Comparison of ENCODE assay signal across 19 cellular contexts in genomic region chr10:59064759-59065498, GRCh38.
A peak's percentile ranks its signal among the peaks of the same experiment; 100 is the strongest.
DNase-seq lines count a peak whose midpoint lies in the region; ATAC-seq and TF ChIP-seq lines count a peak whose summit lies in the region.
"Had no signal": no experiment of that assay in that cellular context is flagged by ENCODE, and none has a peak within 500 bp of the region (broad histone marks: within the 10 kb centered on the region; RNA-seq: fewer than 3 reads in every experiment).

No MANE protein-coding gene starts in this region.

- no peak overlapping the region for H3K27ac Mint-ChIP-seq in GM23338
- no peak overlapping the region for H3K27ac Mint-ChIP-seq in CD4-positive, alpha-beta memory T cell
- H3K27ac Mint-ChIP-seq: CD14-positive monocyte had no signal

- POLR2A ChIA-PET in CD4-positive, alpha-beta memory T cell (lab: Charles Lee; ENCODE audit: partially characterized antibody) = no interaction called here

- DNase-seq in GM23338 (ENCODE audit: low spot score) = no peak
- peak; percentile 34 for DNase-seq in medulla oblongata (ENCODE audit: extremely low spot score)
- peak; percentile 51 for DNase-seq in superior temporal gyrus (ENCODE audit: extremely low spot score)
- no peak for DNase-seq in CD4-positive, alpha-beta memory T cell
- DNase-seq in stimulated activated CD4-positive, alpha-beta T cell treated with anti-CD3 and anti-CD28 coated beads, Interleukin-12 subunit alpha, Interleukin-12 subunit beta, amount 100 ng/mL, for 4 hours = no peak
- DNase-seq in iPS-NIHi11 (ENCODE audit: low spot score) = no peak
- DNase-seq: DMS79, HCEC 1CT, IMR-90, Kasumi-1, NCI-H1105, NCI-H1694, NCI-H2107, NCI-H446, NCI-H69, RPMI8226, SIG-M5 had no signal

- no peaks in the 10 kb centered on the region for H3K36me3 ChIP-seq in GM23338 (ENCODE audit: insufficient read depth)
- H3K36me3 ChIP-seq in CD4-positive, alpha-beta memory T cell (ENCODE audit: insufficient read depth, low read length) = no peaks in the 10 kb centered on the region

- peak overlapping the region; percentile 61; the same call in 1 of the 2 replicates for H2AFZ ChIP-seq in GM23338

- ATAC-seq in GM23338 = no peak

- H3K4me3 Mint-ChIP-seq in GM23338 = no peak overlapping the region
- no peak overlapping the region for H3K4me3 Mint-ChIP-seq in CD4-positive, alpha-beta memory T cell
- H3K4me3 Mint-ChIP-seq: CD14-positive monocyte had no signal

- no peak overlapping the region for H3K4me2 ChIP-seq in GM23338

- no peak overlapping the region for H3K4me3 ChIP-seq in GM23338
- H3K4me3 ChIP-seq in CD4-positive, alpha-beta memory T cell (ENCODE audit: low read length in 2 of 2) = no peak overlapping the region

- intact Hi-C loops in CD4-positive, alpha-beta memory T cell (cut with micrococcal nuclease) = no loop called here

- no peaks in the 10 kb centered on the region for H3K27me3 Mint-ChIP-seq in GM23338 (ENCODE audit: insufficient read depth, low read depth, poor library complexity)
- peaks cover 0 to 2% of the 10 kb centered on the region in 2 donors for H3K27me3 Mint-ChIP-seq in CD4-positive, alpha-beta memory T cell

- H4K20me1 ChIP-seq in GM23338 (replicated peaks; ENCODE audit: insufficient read depth) = no peaks in the 10 kb centered on the region

- no peaks in the 10 kb centered on the region for H3K9me3 Mint-ChIP-seq in GM23338
- H3K9me3 Mint-ChIP-seq in CD4-positive, alpha-beta memory T cell = peaks cover 0 to 5% (median under 1%) of the 10 kb centered on the region in 8 donors

- CTCF ChIA-PET in CD4-positive, alpha-beta memory T cell (lab: Charles Lee; ENCODE audit: partially characterized antibody) = no interaction called here

- H3F3A ChIP-seq in GM23338 (replicated peaks; ENCODE audit: low read depth) = no peaks in the 10 kb centered on the region

- H3K4me1 ChIP-seq in GM23338 (ENCODE audit: insufficient read depth) = no peaks in the 10 kb centered on the region; the same call in 1 of the 2 replicates
- no peaks in the 10 kb centered on the region for H3K4me1 ChIP-seq in CD4-positive, alpha-beta memory T cell (ENCODE audit: insufficient read depth, low read length)

- H3K27ac ChIP-seq in GM23338 (ENCODE audit: low read depth) = no peak overlapping the region
- peak overlapping the region; percentile 2 for H3K27ac ChIP-seq in angular gyrus (ENCODE audit: low read depth, low read length)
- H3K27ac ChIP-seq in CD4-positive, alpha-beta memory T cell (ENCODE audit: low read depth, low read length) = no peak overlapping the region

- no peak for TF ChIP-seq CTCF in GM23338 (conservative IDR thresholded peaks at IDR 0.05; ENCODE audit: low read depth in 2 of 2)

- H3K4me1 Mint-ChIP-seq in GM23338 = peaks cover 34% of the 10 kb centered on the region
- H3K4me1 Mint-ChIP-seq in CD4-positive, alpha-beta memory T cell = no peaks in the 10 kb centered on the region
- H3K4me1 Mint-ChIP-seq: CD14-positive monocyte had no signal

- H3K9me2 ChIP-seq in GM23338 (ENCODE audit: insufficient read depth) = peaks cover 5% of the 10 kb centered on the region; the same call in 1 of the 2 replicates

- H3K36me3 Mint-ChIP-seq in GM23338 (ENCODE audit: low read depth) = no peaks in the 10 kb centered on the region
- H3K36me3 Mint-ChIP-seq in CD4-positive, alpha-beta memory T cell = no peaks in the 10 kb centered on the region
- H3K36me3 Mint-ChIP-seq: CD14-positive monocyte had no signal

- no peaks in the 10 kb centered on the region for H3K9me3 ChIP-seq in CD4-positive, alpha-beta memory T cell (ENCODE audit: control insufficient read depth in 1 of 2, low read length in 2 of 2)

- no peaks in the 10 kb centered on the region for H3K27me3 ChIP-seq in GM23338 (ENCODE audit: insufficient read depth)
- no peaks in the 10 kb centered on the region for H3K27me3 ChIP-seq in CD4-positive, alpha-beta memory T cell (ENCODE audit: insufficient read depth, low read length)

- no peaks in the 10 kb centered on the region for H3K79me2 ChIP-seq in GM23338 (replicated peaks; ENCODE audit: insufficient read depth)

TF ChIP-seq in GM23338, 12 proteins besides CTCF, POLR2A, EP300 and RAD21:
- TF ChIP-seq STAT1 (IDR thresholded peaks at IDR 0.05; ENCODE audit: unreplicated experiment) (no peak), CREB1 (CRISPR knock-in tag; IDR thresholded peaks at IDR 0.05; ENCODE audit: low read depth) (no peak), ZNF462 (CRISPR knock-in tag; IDR thresholded peaks at IDR 0.05) (no peak), EZH2phosphoT487 (IDR thresholded peaks at IDR 0.05; ENCODE audit: unreplicated experiment) (no peak), NANOG (IDR thresholded peaks at IDR 0.05; ENCODE audit: borderline replicate concordance) (no peak), ZNF114 (CRISPR knock-in tag; IDR thresholded peaks at IDR 0.05) (no peak), POLR2AphosphoS5 (IDR thresholded peaks at IDR 0.05; ENCODE audit: low read depth) (no peak), ETS1 (IDR thresholded peaks at IDR 0.05) (no peak), JUNB (IDR thresholded peaks at IDR 0.05; ENCODE audit: unreplicated experiment) (no peak)

Comparison
In these comparisons a context has a peak if more than half of its experiments do, and no peak if none do; other contexts are left out.
1. DNase-seq: peak in medulla oblongata (single experiment) and superior temporal gyrus (single experiment); none in GM23338 (single experiment), CD4-positive, alpha-beta memory T cell (0 of 5), stimulated activated CD4-positive, alpha-beta T cell treated with anti-CD3 and anti-CD28 coated beads, Interleukin-12 subunit alpha, Interleukin-12 subunit beta, amount 100 ng/mL, for 4 hours (single experiment) and iPS-NIHi11 (single experiment).